In the genomic region with DNA sequence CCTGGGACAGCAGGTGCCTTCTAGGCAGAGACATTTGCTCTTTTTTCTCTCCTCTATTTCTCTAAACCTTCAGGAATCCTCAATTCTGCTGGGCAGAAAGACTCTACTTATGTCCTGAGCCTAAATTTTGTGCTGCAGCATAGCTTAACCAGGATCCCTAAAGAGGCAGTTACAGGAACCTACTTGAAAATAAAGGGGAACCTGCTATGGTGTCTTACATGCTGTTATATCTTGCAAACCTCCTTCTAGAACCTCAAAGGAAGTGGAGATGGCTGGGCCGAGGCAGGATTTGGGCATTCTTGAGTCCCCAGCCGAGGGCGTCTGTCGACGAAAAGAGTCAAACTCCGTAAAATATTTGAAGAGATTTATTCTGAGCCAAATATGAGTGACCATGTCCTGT, we compare ENCODE assay signal across 2 cellular contexts.
TF ChIP-seq lines count a peak whose summit lies in the region.

No MANE protein-coding gene starts in this region.

TF ChIP-seq in H1, 55 proteins besides CTCF, POLR2A, EP300 and RAD21 (continues in another document):
- TF ChIP-seq SIX5 (IDR thresholded peaks at IDR 0.05; ENCODE audit: low read depth, low read length) (no peak), ATF2 (IDR thresholded peaks at IDR 0.05; ENCODE audit: low read length) (no peak), SP1 (IDR thresholded peaks at IDR 0.05; ENCODE audit: low read depth, low read length) (no peak), JUND (IDR thresholded peaks at IDR 0.05; ENCODE audit: low read length) (no peak), FOSL1 (IDR thresholded peaks at IDR 0.05; ENCODE audit: insufficient read depth, low read depth, low read length) (no peak), SIN3A (conservative IDR thresholded peaks at IDR 0.05 in 1 of 2, IDR thresholded peaks at IDR 0.05 in 1 of 2; ENCODE audit: low read depth in 1 of 2, low read length in 2 of 2) (no peak), ASH2L (IDR thresholded peaks at IDR 0.05; ENCODE audit: low read length) (no peak), ZNF274 (IDR thresholded peaks at IDR 0.05; ENCODE audit: borderline replicate concordance, extremely low read depth, low read length) (no peak), SRF (IDR thresholded peaks at IDR 0.05; ENCODE audit: low read depth, low read length) (no peak), CTBP2 (IDR thresholded peaks at IDR 0.05; ENCODE audit: borderline replicate concordance, insufficient read depth, insufficient read length, low read length) (no peak), EZH2 (IDR thresholded peaks at IDR 0.05; ENCODE audit: low read depth, low read length, severe bottlenecking) (no peak), GABPA (IDR thresholded peaks at IDR 0.05; ENCODE audit: borderline replicate concordance, insufficient read depth, low read length) (no peak)
- TF ChIP-seq, protein P1, sequence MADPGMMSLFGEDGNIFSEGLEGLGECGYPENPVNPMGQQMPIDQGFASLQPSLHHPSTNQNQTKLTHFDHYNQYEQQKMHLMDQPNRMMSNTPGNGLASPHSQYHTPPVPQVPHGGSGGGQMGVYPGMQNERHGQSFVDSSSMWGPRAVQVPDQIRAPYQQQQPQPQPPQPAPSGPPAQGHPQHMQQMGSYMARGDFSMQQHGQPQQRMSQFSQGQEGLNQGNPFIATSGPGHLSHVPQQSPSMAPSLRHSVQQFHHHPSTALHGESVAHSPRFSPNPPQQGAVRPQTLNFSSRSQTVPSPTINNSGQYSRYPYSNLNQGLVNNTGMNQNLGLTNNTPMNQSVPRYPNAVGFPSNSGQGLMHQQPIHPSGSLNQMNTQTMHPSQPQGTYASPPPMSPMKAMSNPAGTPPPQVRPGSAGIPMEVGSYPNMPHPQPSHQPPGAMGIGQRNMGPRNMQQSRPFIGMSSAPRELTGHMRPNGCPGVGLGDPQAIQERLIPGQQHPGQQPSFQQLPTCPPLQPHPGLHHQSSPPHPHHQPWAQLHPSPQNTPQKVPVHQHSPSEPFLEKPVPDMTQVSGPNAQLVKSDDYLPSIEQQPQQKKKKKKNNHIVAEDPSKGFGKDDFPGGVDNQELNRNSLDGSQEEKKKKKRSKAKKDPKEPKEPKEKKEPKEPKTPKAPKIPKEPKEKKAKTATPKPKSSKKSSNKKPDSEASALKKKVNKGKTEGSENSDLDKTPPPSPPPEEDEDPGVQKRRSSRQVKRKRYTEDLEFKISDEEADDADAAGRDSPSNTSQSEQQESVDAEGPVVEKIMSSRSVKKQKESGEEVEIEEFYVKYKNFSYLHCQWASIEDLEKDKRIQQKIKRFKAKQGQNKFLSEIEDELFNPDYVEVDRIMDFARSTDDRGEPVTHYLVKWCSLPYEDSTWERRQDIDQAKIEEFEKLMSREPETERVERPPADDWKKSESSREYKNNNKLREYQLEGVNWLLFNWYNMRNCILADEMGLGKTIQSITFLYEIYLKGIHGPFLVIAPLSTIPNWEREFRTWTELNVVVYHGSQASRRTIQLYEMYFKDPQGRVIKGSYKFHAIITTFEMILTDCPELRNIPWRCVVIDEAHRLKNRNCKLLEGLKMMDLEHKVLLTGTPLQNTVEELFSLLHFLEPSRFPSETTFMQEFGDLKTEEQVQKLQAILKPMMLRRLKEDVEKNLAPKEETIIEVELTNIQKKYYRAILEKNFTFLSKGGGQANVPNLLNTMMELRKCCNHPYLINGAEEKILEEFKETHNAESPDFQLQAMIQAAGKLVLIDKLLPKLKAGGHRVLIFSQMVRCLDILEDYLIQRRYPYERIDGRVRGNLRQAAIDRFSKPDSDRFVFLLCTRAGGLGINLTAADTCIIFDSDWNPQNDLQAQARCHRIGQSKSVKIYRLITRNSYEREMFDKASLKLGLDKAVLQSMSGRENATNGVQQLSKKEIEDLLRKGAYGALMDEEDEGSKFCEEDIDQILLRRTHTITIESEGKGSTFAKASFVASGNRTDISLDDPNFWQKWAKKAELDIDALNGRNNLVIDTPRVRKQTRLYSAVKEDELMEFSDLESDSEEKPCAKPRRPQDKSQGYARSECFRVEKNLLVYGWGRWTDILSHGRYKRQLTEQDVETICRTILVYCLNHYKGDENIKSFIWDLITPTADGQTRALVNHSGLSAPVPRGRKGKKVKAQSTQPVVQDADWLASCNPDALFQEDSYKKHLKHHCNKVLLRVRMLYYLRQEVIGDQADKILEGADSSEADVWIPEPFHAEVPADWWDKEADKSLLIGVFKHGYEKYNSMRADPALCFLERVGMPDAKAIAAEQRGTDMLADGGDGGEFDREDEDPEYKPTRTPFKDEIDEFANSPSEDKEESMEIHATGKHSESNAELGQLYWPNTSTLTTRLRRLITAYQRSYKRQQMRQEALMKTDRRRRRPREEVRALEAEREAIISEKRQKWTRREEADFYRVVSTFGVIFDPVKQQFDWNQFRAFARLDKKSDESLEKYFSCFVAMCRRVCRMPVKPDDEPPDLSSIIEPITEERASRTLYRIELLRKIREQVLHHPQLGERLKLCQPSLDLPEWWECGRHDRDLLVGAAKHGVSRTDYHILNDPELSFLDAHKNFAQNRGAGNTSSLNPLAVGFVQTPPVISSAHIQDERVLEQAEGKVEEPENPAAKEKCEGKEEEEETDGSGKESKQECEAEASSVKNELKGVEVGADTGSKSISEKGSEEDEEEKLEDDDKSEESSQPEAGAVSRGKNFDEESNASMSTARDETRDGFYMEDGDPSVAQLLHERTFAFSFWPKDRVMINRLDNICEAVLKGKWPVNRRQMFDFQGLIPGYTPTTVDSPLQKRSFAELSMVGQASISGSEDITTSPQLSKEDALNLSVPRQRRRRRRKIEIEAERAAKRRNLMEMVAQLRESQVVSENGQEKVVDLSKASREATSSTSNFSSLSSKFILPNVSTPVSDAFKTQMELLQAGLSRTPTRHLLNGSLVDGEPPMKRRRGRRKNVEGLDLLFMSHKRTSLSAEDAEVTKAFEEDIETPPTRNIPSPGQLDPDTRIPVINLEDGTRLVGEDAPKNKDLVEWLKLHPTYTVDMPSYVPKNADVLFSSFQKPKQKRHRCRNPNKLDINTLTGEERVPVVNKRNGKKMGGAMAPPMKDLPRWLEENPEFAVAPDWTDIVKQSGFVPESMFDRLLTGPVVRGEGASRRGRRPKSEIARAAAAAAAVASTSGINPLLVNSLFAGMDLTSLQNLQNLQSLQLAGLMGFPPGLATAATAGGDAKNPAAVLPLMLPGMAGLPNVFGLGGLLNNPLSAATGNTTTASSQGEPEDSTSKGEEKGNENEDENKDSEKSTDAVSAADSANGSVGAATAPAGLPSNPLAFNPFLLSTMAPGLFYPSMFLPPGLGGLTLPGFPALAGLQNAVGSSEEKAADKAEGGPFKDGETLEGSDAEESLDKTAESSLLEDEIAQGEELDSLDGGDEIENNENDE (IDR thresholded peaks at IDR 0.05; ENCODE audit: insufficient replicate concordance, low read length): no peak

TF ChIP-seq in HEK293T, 16 proteins besides CTCF, POLR2A, EP300 and RAD21:
- TF ChIP-seq LEF1 (IDR thresholded peaks at IDR 0.05; ENCODE audit: borderline replicate concordance): no peak
- no peak for TF ChIP-seq FOXK2 (IDR thresholded peaks at IDR 0.05)
- TF ChIP-seq HDGF (IDR thresholded peaks at IDR 0.05; ENCODE audit: borderline replicate concordance): no peak
- no peak for TF ChIP-seq FOXA1 (IDR thresholded peaks at IDR 0.05)
- TF ChIP-seq L3MBTL2 (conservative IDR thresholded peaks at IDR 0.05): no peak
- no peak for TF ChIP-seq CTBP1 (IDR thresholded peaks at IDR 0.05; ENCODE audit: borderline replicate concordance)
- no peak for TF ChIP-seq SP1 (IDR thresholded peaks at IDR 0.05)
- no peak for TF ChIP-seq SUZ12 (IDR thresholded peaks at IDR 0.05)
- no peak for TF ChIP-seq ARNT (IDR thresholded peaks at IDR 0.05)
- TF ChIP-seq ELF4 (IDR thresholded peaks at IDR 0.05): no peak
- TF ChIP-seq FOXM1 (IDR thresholded peaks at IDR 0.05; ENCODE audit: borderline replicate concordance): no peak
- no peak for TF ChIP-seq NFRKB (IDR thresholded peaks at IDR 0.05)
- no peak for TF ChIP-seq BHLHE40 (IDR thresholded peaks at IDR 0.05; ENCODE audit: borderline replicate concordance)
- no peak for TF ChIP-seq PKNOX1 (IDR thresholded peaks at IDR 0.05)
- TF ChIP-seq ZNF384 (IDR thresholded peaks at IDR 0.05): no peak
- no peak for TF ChIP-seq TARDBP (IDR thresholded peaks at IDR 0.05)
